ENCODE assay signal across 23 cellular contexts in genomic region chr16:46991729-46992704, GRCh38.
"Had no signal": no experiment of that assay in that cellular context is flagged by ENCODE, and none has a peak within 500 bp of the region (broad histone marks: within the 10 kb centered on the region; RNA-seq: fewer than 3 reads in every experiment).

No MANE protein-coding gene starts in this region.

- H3K27ac ChIP-seq: esophagus squamous epithelium, heart right ventricle, left lung, psoas muscle, sigmoid colon, stomach, tibial artery had no signal

- FAIRE-seq: endometrium, islet of Langerhans, urothelium cell line had no signal

- H3K4me1 ChIP-seq: esophagus squamous epithelium, heart right ventricle, left lung, psoas muscle, sigmoid colon, stomach had no signal

- H3K4me3 ChIP-seq: esophagus squamous epithelium, heart right ventricle, left lung, psoas muscle, sigmoid colon, stomach, tibial artery had no signal

- H3K9me3 ChIP-seq: esophagus squamous epithelium, heart right ventricle, psoas muscle, sigmoid colon, stomach, tibial artery had no signal

- ATAC-seq: effector memory CD8-positive, alpha-beta T cell; left cardiac atrium; left lung; naive thymus-derived CD8-positive, alpha-beta T cell; psoas muscle; right cardiac atrium; stimulated activated effector memory CD8-positive, alpha-beta T cell treated with anti-CD3 and anti-CD28 coated beads, Interleukin-12 subunit alpha, Interleukin-12 subunit beta, amount 100 ng/mL, for 72 hours had no signal

- H3K36me3 ChIP-seq: esophagus squamous epithelium, heart right ventricle, left lung, sigmoid colon, stomach, tibial artery had no signal

- H3K27me3 ChIP-seq: esophagus squamous epithelium, heart right ventricle, left lung, sigmoid colon, stomach had no signal

- DNase-seq: cortex of kidney; effector memory CD8-positive, alpha-beta T cell; erythroblast; esophagus squamous epithelium; foreskin melanocyte; glutamatergic neuron; heart right ventricle; hippocampal formation; left cardiac atrium; left lung; naive thymus-derived CD8-positive, alpha-beta T cell; psoas muscle; right cardiac atrium; sigmoid colon; stimulated activated CD4-positive, alpha-beta T cell treated with anti-CD3 and anti-CD28 coated beads, Interleukin-2, amount 100 ng/mL, for 24 hours; stimulated activated CD4-positive, alpha-beta T cell treated with anti-CD3 and anti-CD28 coated beads, Interleukin-4, amount 100 ng/mL, for 24 hours; stimulated activated naive CD4-positive, alpha-beta T cell treated with Interleukin-2 at 50 U/mL for 16 hours; stomach; tibial artery had no signal
